Comparison of ENCODE assay signal across 1 cellular context in the genomic region with DNA sequence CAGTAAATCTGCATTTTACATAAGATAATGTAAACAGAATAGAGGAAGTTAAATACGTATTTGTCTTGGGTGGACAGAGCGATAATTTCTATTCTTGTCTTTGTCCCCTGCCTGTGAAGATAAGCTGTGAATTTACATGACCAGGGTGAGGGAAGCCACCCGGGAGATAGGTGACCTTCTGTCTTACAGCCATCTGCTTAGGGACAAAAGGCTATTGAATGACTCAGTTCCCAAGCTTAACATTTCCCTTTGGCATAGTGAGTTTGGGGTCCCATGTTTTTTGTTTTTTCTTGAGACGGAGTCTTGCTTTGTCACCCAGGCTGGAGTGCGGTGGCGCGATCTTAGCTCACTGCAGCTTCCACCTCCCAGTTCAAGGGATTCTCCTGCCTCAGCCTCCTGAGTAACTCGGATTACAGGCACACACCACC.
TF ChIP-seq lines count a peak whose summit lies in the region.

No MANE protein-coding gene starts in this region.

TF ChIP-seq in K562, 482 proteins besides CTCF, POLR2A, EP300 and RAD21 (continued from another document and continues in another):
- no peak for TF ChIP-seq ZNF436 (CRISPR knock-in tag; IDR thresholded peaks at IDR 0.05)
- no peak for TF ChIP-seq HDAC8 (tag; IDR thresholded peaks at IDR 0.05)
- no peak for TF ChIP-seq ZBTB8A (IDR thresholded peaks at IDR 0.05; ENCODE audit: partially characterized antibody)
- 0 out of 4 replicates have a peak, but pooled peaks of 1 of the 2 experiments have one; percentile 10 for TF ChIP-seq NRF1 (conservative IDR thresholded peaks at IDR 0.05 in 1 of 2, IDR thresholded peaks at IDR 0.05 in 1 of 2)
- TF ChIP-seq, protein P1, sequence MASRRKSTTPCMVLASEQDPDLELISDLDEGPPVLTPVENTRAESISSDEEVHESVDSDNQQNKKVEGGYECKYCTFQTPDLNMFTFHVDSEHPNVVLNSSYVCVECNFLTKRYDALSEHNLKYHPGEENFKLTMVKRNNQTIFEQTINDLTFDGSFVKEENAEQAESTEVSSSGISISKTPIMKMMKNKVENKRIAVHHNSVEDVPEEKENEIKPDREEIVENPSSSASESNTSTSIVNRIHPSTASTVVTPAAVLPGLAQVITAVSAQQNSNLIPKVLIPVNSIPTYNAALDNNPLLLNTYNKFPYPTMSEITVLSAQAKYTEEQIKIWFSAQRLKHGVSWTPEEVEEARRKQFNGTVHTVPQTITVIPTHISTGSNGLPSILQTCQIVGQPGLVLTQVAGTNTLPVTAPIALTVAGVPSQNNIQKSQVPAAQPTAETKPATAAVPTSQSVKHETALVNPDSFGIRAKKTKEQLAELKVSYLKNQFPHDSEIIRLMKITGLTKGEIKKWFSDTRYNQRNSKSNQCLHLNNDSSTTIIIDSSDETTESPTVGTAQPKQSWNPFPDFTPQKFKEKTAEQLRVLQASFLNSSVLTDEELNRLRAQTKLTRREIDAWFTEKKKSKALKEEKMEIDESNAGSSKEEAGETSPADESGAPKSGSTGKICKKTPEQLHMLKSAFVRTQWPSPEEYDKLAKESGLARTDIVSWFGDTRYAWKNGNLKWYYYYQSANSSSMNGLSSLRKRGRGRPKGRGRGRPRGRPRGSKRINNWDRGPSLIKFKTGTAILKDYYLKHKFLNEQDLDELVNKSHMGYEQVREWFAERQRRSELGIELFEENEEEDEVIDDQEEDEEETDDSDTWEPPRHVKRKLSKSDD (conservative IDR thresholded peaks at IDR 0.05; ENCODE audit: low read length): no peak
- peak; percentile 86 for TF ChIP-seq NFIC (IDR thresholded peaks at IDR 0.05)
- no peak for TF ChIP-seq RBM14 (IDR thresholded peaks at IDR 0.05; ENCODE audit: borderline replicate concordance, insufficient read depth, low read depth, low read length)
- TF ChIP-seq NCOA4 (IDR thresholded peaks at IDR 0.05; ENCODE audit: partially characterized antibody): no peak
- TF ChIP-seq KHSRP (IDR thresholded peaks at IDR 0.05): no peak
- TF ChIP-seq HDAC2 (IDR thresholded peaks at IDR 0.05): peak; percentile 64; the same call in 1 of the 2 replicates
- no peak for TF ChIP-seq ZNF282 (CRISPR knock-in tag; IDR thresholded peaks at IDR 0.05)
- no peak for TF ChIP-seq ZNF586 (CRISPR knock-in tag; conservative IDR thresholded peaks at IDR 0.05)
- no peak for TF ChIP-seq NR2C2 (CRISPR knock-in tag; IDR thresholded peaks at IDR 0.05)
- TF ChIP-seq NR2C2 (tag; IDR thresholded peaks at IDR 0.05): peak; percentile 44; the same call in 1 of the 2 replicates
- no peak for TF ChIP-seq DIDO1 (tag; IDR thresholded peaks at IDR 0.05; ENCODE audit: low read depth)
- TF ChIP-seq, protein P2, sequence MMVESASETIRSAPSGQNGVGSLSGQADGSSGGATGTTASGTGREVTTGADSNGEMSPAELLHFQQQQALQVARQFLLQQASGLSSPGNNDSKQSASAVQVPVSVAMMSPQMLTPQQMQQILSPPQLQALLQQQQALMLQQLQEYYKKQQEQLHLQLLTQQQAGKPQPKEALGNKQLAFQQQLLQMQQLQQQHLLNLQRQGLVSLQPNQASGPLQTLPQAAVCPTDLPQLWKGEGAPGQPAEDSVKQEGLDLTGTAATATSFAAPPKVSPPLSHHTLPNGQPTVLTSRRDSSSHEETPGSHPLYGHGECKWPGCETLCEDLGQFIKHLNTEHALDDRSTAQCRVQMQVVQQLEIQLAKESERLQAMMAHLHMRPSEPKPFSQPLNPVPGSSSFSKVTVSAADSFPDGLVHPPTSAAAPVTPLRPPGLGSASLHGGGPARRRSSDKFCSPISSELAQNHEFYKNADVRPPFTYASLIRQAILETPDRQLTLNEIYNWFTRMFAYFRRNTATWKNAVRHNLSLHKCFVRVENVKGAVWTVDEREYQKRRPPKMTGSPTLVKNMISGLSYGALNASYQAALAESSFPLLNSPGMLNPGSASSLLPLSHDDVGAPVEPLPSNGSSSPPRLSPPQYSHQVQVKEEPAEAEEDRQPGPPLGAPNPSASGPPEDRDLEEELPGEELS (CRISPR knock-in tag; IDR thresholded peaks at IDR 0.05; ENCODE audit: borderline replicate concordance): no peak
- TF ChIP-seq ZNF174 (CRISPR knock-in tag; IDR thresholded peaks at IDR 0.05): no peak
- TF ChIP-seq ZC3H8 (IDR thresholded peaks at IDR 0.05): 0 out of 2 replicates have a peak, but pooled peaks have one; percentile 50
- no peak for TF ChIP-seq CEBPG (CRISPR knock-in tag; IDR thresholded peaks at IDR 0.05)
- TF ChIP-seq CEBPG (tag; conservative IDR thresholded peaks at IDR 0.05 in 1 of 2, IDR thresholded peaks at IDR 0.05 in 1 of 2): no peak
- no peak for TF ChIP-seq KLF13 (tag; IDR thresholded peaks at IDR 0.05; ENCODE audit: borderline replicate concordance, low read depth)
- TF ChIP-seq SAP30 (IDR thresholded peaks at IDR 0.05; ENCODE audit: borderline replicate concordance, insufficient read depth, low read depth, low read length, poor library complexity, severe bottlenecking): no peak
- TF ChIP-seq XRCC3 (IDR thresholded peaks at IDR 0.05): no peak
- TF ChIP-seq, protein P3, sequence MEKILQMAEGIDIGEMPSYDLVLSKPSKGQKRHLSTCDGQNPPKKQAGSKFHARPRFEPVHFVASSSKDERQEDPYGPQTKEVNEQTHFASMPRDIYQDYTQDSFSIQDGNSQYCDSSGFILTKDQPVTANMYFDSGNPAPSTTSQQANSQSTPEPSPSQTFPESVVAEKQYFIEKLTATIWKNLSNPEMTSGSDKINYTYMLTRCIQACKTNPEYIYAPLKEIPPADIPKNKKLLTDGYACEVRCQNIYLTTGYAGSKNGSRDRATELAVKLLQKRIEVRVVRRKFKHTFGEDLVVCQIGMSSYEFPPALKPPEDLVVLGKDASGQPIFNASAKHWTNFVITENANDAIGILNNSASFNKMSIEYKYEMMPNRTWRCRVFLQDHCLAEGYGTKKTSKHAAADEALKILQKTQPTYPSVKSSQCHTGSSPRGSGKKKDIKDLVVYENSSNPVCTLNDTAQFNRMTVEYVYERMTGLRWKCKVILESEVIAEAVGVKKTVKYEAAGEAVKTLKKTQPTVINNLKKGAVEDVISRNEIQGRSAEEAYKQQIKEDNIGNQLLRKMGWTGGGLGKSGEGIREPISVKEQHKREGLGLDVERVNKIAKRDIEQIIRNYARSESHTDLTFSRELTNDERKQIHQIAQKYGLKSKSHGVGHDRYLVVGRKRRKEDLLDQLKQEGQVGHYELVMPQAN (IDR thresholded peaks at IDR 0.05; ENCODE audit: borderline replicate concordance): no peak
- no peak for TF ChIP-seq CHD4 (IDR thresholded peaks at IDR 0.05; ENCODE audit: insufficient read depth, insufficient replicate concordance, low read depth, low read length, poor library complexity, severe bottlenecking)
- peak; percentile 99 for TF ChIP-seq MEF2A (IDR thresholded peaks at IDR 0.05; ENCODE audit: control insufficient read depth, low read depth, low read length)
- no peak for TF ChIP-seq CREBBP (IDR thresholded peaks at IDR 0.05; ENCODE audit: low read depth, low read length)
- TF ChIP-seq RAD51 (IDR thresholded peaks at IDR 0.05; ENCODE audit: borderline replicate concordance, low read depth): no peak
- TF ChIP-seq EZH2 (IDR thresholded peaks at IDR 0.05; ENCODE audit: borderline replicate concordance, low read depth, low read length): no peak
- no peak for TF ChIP-seq HMG20A (CRISPR knock-in tag; conservative IDR thresholded peaks at IDR 0.05)
- TF ChIP-seq, protein P4, sequence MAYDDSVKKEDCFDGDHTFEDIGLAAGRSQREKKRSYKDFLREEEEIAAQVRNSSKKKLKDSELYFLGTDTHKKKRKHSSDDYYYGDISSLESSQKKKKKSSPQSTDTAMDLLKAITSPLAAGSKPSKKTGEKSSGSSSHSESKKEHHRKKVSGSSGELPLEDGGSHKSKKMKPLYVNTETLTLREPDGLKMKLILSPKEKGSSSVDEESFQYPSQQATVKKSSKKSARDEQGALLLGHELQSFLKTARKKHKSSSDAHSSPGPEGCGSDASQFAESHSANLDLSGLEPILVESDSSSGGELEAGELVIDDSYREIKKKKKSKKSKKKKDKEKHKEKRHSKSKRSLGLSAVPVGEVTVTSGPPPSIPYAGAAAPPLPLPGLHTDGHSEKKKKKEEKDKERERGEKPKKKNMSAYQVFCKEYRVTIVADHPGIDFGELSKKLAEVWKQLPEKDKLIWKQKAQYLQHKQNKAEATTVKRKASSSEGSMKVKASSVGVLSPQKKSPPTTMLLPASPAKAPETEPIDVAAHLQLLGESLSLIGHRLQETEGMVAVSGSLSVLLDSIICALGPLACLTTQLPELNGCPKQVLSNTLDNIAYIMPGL (CRISPR knock-in tag; IDR thresholded peaks at IDR 0.05): no peak
- TF ChIP-seq, protein P5, sequence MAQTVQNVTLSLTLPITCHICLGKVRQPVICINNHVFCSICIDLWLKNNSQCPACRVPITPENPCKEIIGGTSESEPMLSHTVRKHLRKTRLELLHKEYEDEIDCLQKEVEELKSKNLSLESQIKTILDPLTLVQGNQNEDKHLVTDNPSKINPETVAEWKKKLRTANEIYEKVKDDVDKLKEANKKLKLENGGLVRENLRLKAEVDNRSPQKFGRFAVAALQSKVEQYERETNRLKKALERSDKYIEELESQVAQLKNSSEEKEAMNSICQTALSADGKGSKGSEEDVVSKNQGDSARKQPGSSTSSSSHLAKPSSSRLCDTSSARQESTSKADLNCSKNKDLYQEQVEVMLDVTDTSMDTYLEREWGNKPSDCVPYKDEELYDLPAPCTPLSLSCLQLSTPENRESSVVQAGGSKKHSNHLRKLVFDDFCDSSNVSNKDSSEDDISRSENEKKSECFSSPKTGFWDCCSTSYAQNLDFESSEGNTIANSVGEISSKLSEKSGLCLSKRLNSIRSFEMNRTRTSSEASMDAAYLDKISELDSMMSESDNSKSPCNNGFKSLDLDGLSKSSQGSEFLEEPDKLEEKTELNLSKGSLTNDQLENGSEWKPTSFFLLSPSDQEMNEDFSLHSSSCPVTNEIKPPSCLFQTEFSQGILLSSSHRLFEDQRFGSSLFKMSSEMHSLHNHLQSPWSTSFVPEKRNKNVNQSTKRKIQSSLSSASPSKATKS (CRISPR knock-in tag; IDR thresholded peaks at IDR 0.05): no peak
- TF ChIP-seq YBX1 (IDR thresholded peaks at IDR 0.05): no peak
- TF ChIP-seq SPI1 (IDR thresholded peaks at IDR 0.05; ENCODE audit: borderline replicate concordance, low read depth, low read length): no peak
- no peak; the same call in 1 of the 2 replicates for TF ChIP-seq MAFK (IDR thresholded peaks at IDR 0.05; ENCODE audit: low read length)
- no peak for TF ChIP-seq HNRNPL (IDR thresholded peaks at IDR 0.05; ENCODE audit: low read depth, low read length)
- TF ChIP-seq, protein P6, sequence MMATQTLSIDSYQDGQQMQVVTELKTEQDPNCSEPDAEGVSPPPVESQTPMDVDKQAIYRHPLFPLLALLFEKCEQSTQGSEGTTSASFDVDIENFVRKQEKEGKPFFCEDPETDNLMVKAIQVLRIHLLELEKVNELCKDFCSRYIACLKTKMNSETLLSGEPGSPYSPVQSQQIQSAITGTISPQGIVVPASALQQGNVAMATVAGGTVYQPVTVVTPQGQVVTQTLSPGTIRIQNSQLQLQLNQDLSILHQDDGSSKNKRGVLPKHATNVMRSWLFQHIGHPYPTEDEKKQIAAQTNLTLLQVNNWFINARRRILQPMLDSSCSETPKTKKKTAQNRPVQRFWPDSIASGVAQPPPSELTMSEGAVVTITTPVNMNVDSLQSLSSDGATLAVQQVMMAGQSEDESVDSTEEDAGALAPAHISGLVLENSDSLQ (IDR thresholded peaks at IDR 0.05): peak; percentile 51
- TF ChIP-seq HCFC1 (IDR thresholded peaks at IDR 0.05; ENCODE audit: low read depth, low read length): no peak
- TF ChIP-seq HEY1 (CRISPR knock-in tag; IDR thresholded peaks at IDR 0.05; ENCODE audit: borderline replicate concordance): no peak
- no peak for TF ChIP-seq BDP1 (IDR thresholded peaks at IDR 0.05; ENCODE audit: insufficient read depth, insufficient read length)
- no peak for TF ChIP-seq ZFP1 (CRISPR knock-in tag; IDR thresholded peaks at IDR 0.05)
- TF ChIP-seq SAFB2 (IDR thresholded peaks at IDR 0.05; ENCODE audit: borderline replicate concordance, low read depth, low read length, severe bottlenecking): no peak
- TF ChIP-seq TCF7 (IDR thresholded peaks at IDR 0.05; ENCODE audit: borderline replicate concordance): peak; percentile 69
- no peak for TF ChIP-seq CBFB (CRISPR knock-in tag; IDR thresholded peaks at IDR 0.05)
- TF ChIP-seq ATF7 (IDR thresholded peaks at IDR 0.05): peak; percentile 53; the same call in 1 of the 2 replicates
- no peak for TF ChIP-seq STAG1 (CRISPR knock-in tag; IDR thresholded peaks at IDR 0.05; ENCODE audit: borderline replicate concordance)
- TF ChIP-seq MYC (IDR thresholded peaks at IDR 0.05; ENCODE audit: low read depth, low read length): no peak
- no peak for TF ChIP-seq MYC (CRISPR knock-in tag; IDR thresholded peaks at IDR 0.05; ENCODE audit: borderline replicate concordance, low read depth)
- peak; percentile 78 to 93; a peak in 3 of 4 replicates for TF ChIP-seq RCOR1 (IDR thresholded peaks at IDR 0.05; ENCODE audit: borderline replicate concordance in 1 of 2, low read depth in 2 of 2, low read length in 2 of 2)
- TF ChIP-seq, protein P7, sequence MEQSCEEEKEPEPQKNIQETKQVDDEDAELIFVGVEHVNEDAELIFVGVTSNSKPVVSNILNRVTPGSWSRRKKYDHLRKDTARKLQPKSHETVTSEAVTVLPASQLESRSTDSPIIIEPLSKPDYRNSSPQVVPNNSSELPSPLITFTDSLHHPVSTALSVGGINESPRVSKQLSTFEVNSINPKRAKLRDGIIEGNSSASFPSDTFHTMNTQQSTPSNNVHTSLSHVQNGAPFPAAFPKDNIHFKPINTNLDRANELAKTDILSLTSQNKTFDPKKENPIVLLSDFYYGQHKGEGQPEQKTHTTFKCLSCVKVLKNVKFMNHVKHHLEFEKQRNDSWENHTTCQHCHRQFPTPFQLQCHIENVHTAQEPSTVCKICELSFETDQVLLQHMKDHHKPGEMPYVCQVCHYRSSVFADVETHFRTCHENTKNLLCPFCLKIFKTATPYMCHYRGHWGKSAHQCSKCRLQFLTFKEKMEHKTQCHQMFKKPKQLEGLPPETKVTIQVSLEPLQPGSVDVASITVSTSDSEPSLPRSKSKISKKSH (CRISPR knock-in tag; IDR thresholded peaks at IDR 0.05): no peak
- TF ChIP-seq, protein P8, sequence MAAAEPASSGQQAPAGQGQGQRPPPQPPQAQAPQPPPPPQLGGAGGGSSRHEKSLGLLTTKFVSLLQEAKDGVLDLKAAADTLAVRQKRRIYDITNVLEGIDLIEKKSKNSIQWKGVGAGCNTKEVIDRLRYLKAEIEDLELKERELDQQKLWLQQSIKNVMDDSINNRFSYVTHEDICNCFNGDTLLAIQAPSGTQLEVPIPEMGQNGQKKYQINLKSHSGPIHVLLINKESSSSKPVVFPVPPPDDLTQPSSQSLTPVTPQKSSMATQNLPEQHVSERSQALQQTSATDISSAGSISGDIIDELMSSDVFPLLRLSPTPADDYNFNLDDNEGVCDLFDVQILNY (CRISPR knock-in tag; IDR thresholded peaks at IDR 0.05): no peak
- TF ChIP-seq KLF16 (IDR thresholded peaks at IDR 0.05): peak; percentile 96
- TF ChIP-seq PRMT5 (CRISPR knock-in tag; IDR thresholded peaks at IDR 0.05): no peak
- TF ChIP-seq TGIF2 (CRISPR knock-in tag; IDR thresholded peaks at IDR 0.05): no peak
- TF ChIP-seq TCFL5 (CRISPR knock-in tag; conservative IDR thresholded peaks at IDR 0.05): no peak
- TF ChIP-seq, protein P9, sequence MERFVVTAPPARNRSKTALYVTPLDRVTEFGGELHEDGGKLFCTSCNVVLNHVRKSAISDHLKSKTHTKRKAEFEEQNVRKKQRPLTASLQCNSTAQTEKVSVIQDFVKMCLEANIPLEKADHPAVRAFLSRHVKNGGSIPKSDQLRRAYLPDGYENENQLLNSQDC (CRISPR knock-in tag; IDR thresholded peaks at IDR 0.05): no peak
- no peak for TF ChIP-seq ZC3H4 (CRISPR knock-in tag; IDR thresholded peaks at IDR 0.05; ENCODE audit: borderline replicate concordance)
- TF ChIP-seq CXXC5 (CRISPR knock-in tag; IDR thresholded peaks at IDR 0.05): no peak
